ENCODE assay signal across 11 cellular contexts in genomic region chr7:55845164-55845563, GRCh38. TPM values are rescaled to one million over a fixed set of nuclear protein-coding genes. Genes with fewer than 3 reads are reported as not detected.
"Had no signal": no experiment of that assay in that cellular context is flagged by ENCODE, and none has a peak within 500 bp of the region (broad histone marks: within the 10 kb centered on the region; RNA-seq: fewer than 3 reads in every experiment).

No MANE protein-coding gene starts in this region.

RNA-seq across cellular contexts. Expression of gene SEPTIN14, which starts 17.4 kb away (rescaled TPM):
- total RNA-seq: stomach, subcutaneous adipose tissue, suprapubic skin, thoracic aorta, tibial nerve, transverse colon, upper lobe of right lung, ureter, urinary bladder, uterus, vagina had no signal
- polyA plus RNA-seq: stomach, urinary bladder had no signal
